ENCODE assay signal across 8 cellular contexts in the genomic region with DNA sequence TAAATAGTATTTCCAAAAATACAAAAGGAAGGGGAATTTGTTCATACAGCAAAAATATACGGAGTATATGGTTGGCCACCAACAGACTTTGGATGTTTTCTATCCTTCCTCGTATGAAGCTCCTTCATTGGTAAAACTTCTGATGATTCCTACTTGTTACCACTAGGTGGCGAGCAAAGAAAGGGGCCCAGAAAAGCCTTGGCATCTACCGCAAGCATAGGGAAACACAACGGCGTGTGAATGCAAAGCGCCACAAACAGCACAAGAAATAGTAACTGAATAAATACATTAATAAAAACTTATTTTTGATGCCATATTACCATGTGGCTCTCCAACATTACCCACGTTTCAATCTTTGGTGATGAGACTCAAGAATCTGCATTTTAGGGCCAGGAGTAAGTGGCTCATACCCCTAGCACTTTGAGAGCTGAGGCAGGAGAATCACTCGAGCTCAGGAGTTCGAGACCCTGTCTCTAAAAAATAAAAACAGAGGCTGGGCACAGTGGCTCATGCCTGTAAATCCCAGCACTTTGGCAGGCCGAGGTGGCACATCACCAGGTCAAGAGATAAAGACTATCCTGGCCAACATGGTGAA. TPM values are rescaled to one million over a fixed set of nuclear protein-coding genes. Genes with fewer than 3 reads are reported as not detected.
A peak's percentile ranks its signal among the peaks of the same experiment; 100 is the strongest.
DNase-seq lines count a peak whose midpoint lies in the region; ATAC-seq, FAIRE-seq and TF ChIP-seq lines count a peak whose summit lies in the region.

No MANE protein-coding gene starts in this region.

- H3K4me3 ChIP-seq in WI38 (ENCODE audit: low read depth, low read length) = no peak overlapping the region
- H3K4me3 ChIP-seq in kidney (ENCODE audit: low read length in 2 of 2) = peak overlapping the region in 1 of 2 donors; percentile 42

- intact Hi-C loops in kidney (cut with DNase I) = no loop called here

- DNase-seq in AG08396 (ENCODE audit: low spot score) = peak; percentile 67
- peak; percentile 39 for DNase-seq in NCI-H226
- DNase-seq in cerebellum (ENCODE audit: low spot score) = peak; percentile 82
- DNase-seq in kidney = no peak
- DNase-seq in stimulated activated CD4-positive, alpha-beta T cell treated with anti-CD3 and anti-CD28 coated beads, Interleukin-2, amount 100 ng/mL, for 4 hours (ENCODE audit: low read depth) = peak; percentile 47

- no peak overlapping the region for H3K27ac ChIP-seq in kidney (ENCODE audit: low read depth in 2 of 2, low read length in 2 of 2)

- peak; percentile 73 for FAIRE-seq in kidney (lab: Jason Lieb, UNC)

- peaks cover 6 to 10% of the 10 kb centered on the region in 2 donors for H3K36me3 ChIP-seq in kidney (ENCODE audit: control insufficient read depth in 1 of 2, insufficient read depth in 2 of 2, low read length in 2 of 2)

- peaks cover 14 to 16% of the 10 kb centered on the region in 2 donors for H3K4me1 ChIP-seq in kidney (ENCODE audit: control insufficient read depth in 1 of 2, insufficient read depth in 1 of 2, low read depth in 1 of 2, low read length in 2 of 2)

- TF ChIP-seq CTCF in WI38 (IDR thresholded peaks at IDR 0.05; ENCODE audit: low read depth, low read length) = peak; percentile 72
- peak; percentile 76 for TF ChIP-seq CTCF in kidney (IDR thresholded peaks at IDR 0.05; ENCODE audit: borderline replicate concordance, extremely low read depth, insufficient read depth)

- H3K9ac ChIP-seq in kidney (ENCODE audit: low read length in 2 of 2) = no peak overlapping the region

- ATAC-seq in GM21529 (IDR thresholded peaks at IDR 0.05; ENCODE audit: unreplicated experiment) (peak; percentile 56), GM19397 (IDR thresholded peaks at IDR 0.05; ENCODE audit: unreplicated experiment) (no peak)

- no peaks in the 10 kb centered on the region for H3K9me3 ChIP-seq in kidney (ENCODE audit: control insufficient read depth in 1 of 2, low read length in 2 of 2)

RNA-seq across cellular contexts. Expression of a gene that starts 34.5 kb away (rescaled TPM):
- 379 TPM for total RNA-seq in cerebellum
- total RNA-seq in kidney = 495 TPM
- polyA plus RNA-seq in kidney (ENCODE audit: insufficient read depth, low read depth, low replicate concordance) = 591 TPM
